Comparison of ENCODE assay signal across 9 cellular contexts in genomic region chr1:41380979-41381690, GRCh38. TPM values are rescaled to one million over a fixed set of nuclear protein-coding genes. Genes with fewer than 3 reads are reported as not detected.
DNase-seq lines count a peak whose midpoint lies in the region; ATAC-seq, FAIRE-seq and TF ChIP-seq lines count a peak whose summit lies in the region.
"Had no signal": no experiment of that assay in that cellular context is flagged by ENCODE, and none has a peak within 500 bp of the region (broad histone marks: within the 10 kb centered on the region; RNA-seq: fewer than 3 reads in every experiment).

No MANE protein-coding gene starts in this region.

- no peak for FAIRE-seq in HepG2 (lab: Jason Lieb, UNC)

- in situ Hi-C loops in GM23248 (cut with MboI) (no loop called here), HepG2 (cut with HindIII; ENCODE audit: extremely low pct_ligation_motif_present, low pct_unique_long_range_greater_than_20kb) (no loop called here)

- no peaks in the 10 kb centered on the region for H3K9me3 ChIP-seq in GM23248 (ENCODE audit: low read depth)
- no peaks in the 10 kb centered on the region for H3K9me3 ChIP-seq in body of pancreas
- H3K9me3 ChIP-seq in HepG2 (ENCODE audit: low read length): no peaks in the 10 kb centered on the region
- no peaks in the 10 kb centered on the region for H3K9me3 ChIP-seq in thyroid gland

- peak overlapping the region; percentile 80 for H2AFZ ChIP-seq in GM23248
- no peak overlapping the region for H2AFZ ChIP-seq in HepG2 (ENCODE audit: low read length)

- no peak overlapping the region for H3K27ac ChIP-seq in GM23248
- peak overlapping the region; percentile 50 to 85 (median 72) for H3K27ac ChIP-seq in body of pancreas
- H3K27ac ChIP-seq in HepG2 (ENCODE audit: extremely low read length, insufficient read depth, low read length): no peak overlapping the region
- H3K27ac ChIP-seq in thyroid gland: peak overlapping the region; percentile 95 to 100 (median 97)

- DNase-seq in GM23248 (peak; percentile 33), NCI-H226 (peak; percentile 80), body of pancreas (peak; percentile 66 to 77 (median 72)), HepG2 (ENCODE audit: low spot score) (no peak), thyroid gland (peak; percentile 86 to 88), LoVo (ENCODE audit: low spot score) (no peak), epidermal melanocyte (ENCODE audit: insufficient read length, low spot score) (no peak)

- WGBS in GM23248 (ENCODE audit: low coverage in 1 of 2, low lambda C conversion rate in 2 of 2, missing lambda C conversion rate in 2 of 2), 2 experiments: 6 to 10% methylated on average over 24 to 27 of the region's 29 CpGs
- WGBS in body of pancreas, 2 donors: 18 to 23% methylated on average over 17 to 29 of the region's 29 CpGs
- 56% methylated on average over 20 of the region's 29 CpGs for WGBS in HepG2 (ENCODE audit: low lambda C conversion rate)
- WGBS in thyroid gland, 2 donors: 5 to 14% methylated on average over 24 to 27 of the region's 29 CpGs

- POLR2A ChIA-PET in HepG2 (lab: Yijun Ruan, JAX): no interaction called here

- H3K4me1 ChIP-seq in GM23248 (ENCODE audit: insufficient read depth) (no peaks in the 10 kb centered on the region), body of pancreas (peaks cover 40% of the 10 kb centered on the region), HepG2 (ENCODE audit: insufficient read depth, low read length) (no peaks in the 10 kb centered on the region), thyroid gland (peaks cover 25 to 37% of the 10 kb centered on the region in 2 donors)

- intact Hi-C loops in body of pancreas (cut with DNase I) (no loop called here), HepG2 (cut with micrococcal nuclease; ENCODE audit: unreplicated experiment) (no loop called here), thyroid gland (cut with DNase I) (no loop called here)

- no TSS peak for BruUV-seq in HepG2 (replicated peaks; lab: Mats Ljungman, UMichigan)

- H4K20me1 ChIP-seq in GM23248 (ENCODE audit: insufficient read depth) (no peaks in the 10 kb centered on the region), HepG2 (ENCODE audit: insufficient read depth, low read length) (no peaks in the 10 kb centered on the region)

- TF ChIP-seq CTCF in body of pancreas (IDR thresholded peaks at IDR 0.05) (no peak), HepG2 (CRISPR knock-in tag; IDR thresholded peaks at IDR 0.05) (no peak), thyroid gland (IDR thresholded peaks at IDR 0.05) (no peak)

- peak overlapping the region; percentile 48 for H3K4me2 ChIP-seq in GM23248 (ENCODE audit: unreplicated experiment)
- H3K4me2 ChIP-seq in HepG2 (ENCODE audit: low read depth, low read length): no peak overlapping the region; the same call in 1 of the 2 replicates

- no peaks in the 10 kb centered on the region for H3K79me2 ChIP-seq in GM23248 (ENCODE audit: insufficient read depth)
- no peaks in the 10 kb centered on the region for H3K79me2 ChIP-seq in HepG2 (ENCODE audit: insufficient read depth, low read length)

- peaks cover 46% of the 10 kb centered on the region for H3K27me3 ChIP-seq in GM23248 (replicated peaks; ENCODE audit: insufficient read depth)
- H3K27me3 ChIP-seq in body of pancreas: no peaks in the 10 kb centered on the region
- H3K27me3 ChIP-seq in HepG2 (ENCODE audit: control insufficient read depth in 1 of 2, insufficient read depth in 2 of 2, low read length in 2 of 2): peaks cover 5 to 43% of the 10 kb centered on the region in 2 experiments; a peak in 4 of 5 replicates
- H3K27me3 ChIP-seq in thyroid gland: no peaks in the 10 kb centered on the region

- no peaks in the 10 kb centered on the region for H3K9me2 ChIP-seq in GM23248 (ENCODE audit: insufficient read depth)

- CTCF ChIA-PET in HepG2 (lab: Yijun Ruan, JAX; ENCODE audit: low intra/inter-chr PET ratio, low total read pairs): no interaction called here

- TF ChIP-seq EP300 in HepG2 (IDR thresholded peaks at IDR 0.05; ENCODE audit: low read depth in 2 of 2, low read length in 2 of 2): no peak
- no peak for TF ChIP-seq EP300 in HepG2 (CRISPR knock-in tag; IDR thresholded peaks at IDR 0.05; ENCODE audit: borderline replicate concordance)

- TF ChIP-seq POLR2A in body of pancreas (IDR thresholded peaks at IDR 0.05) (peak in 2 of 3 donors; percentile 11 to 18), HepG2 (IDR thresholded peaks at IDR 0.05; ENCODE audit: insufficient read depth in 1 of 2, low read depth in 2 of 2, low read length in 2 of 2) (no peak), thyroid gland (IDR thresholded peaks at IDR 0.05) (peak in 1 of 2 donors; percentile 50)

- ATAC-seq in body of pancreas (peak; percentile 41), HepG2 (0 out of 3 replicates have a peak, but pooled peaks have one; percentile 13), GM18511 (IDR thresholded peaks at IDR 0.05; ENCODE audit: unreplicated experiment) (no peak)

- H3K9ac ChIP-seq in GM23248 (peak overlapping the region; percentile 57), HepG2 (ENCODE audit: insufficient read depth, low read depth, low read length) (no peak overlapping the region)

- H3K4me3 ChIP-seq in GM23248: peak overlapping the region; percentile 42
- H3K4me3 ChIP-seq in body of pancreas: no peak overlapping the region
- H3K4me3 ChIP-seq in HepG2 (replicated peaks in 1 of 3; ENCODE audit: insufficient read depth in 1 of 3, low read depth in 2 of 3, low read length in 3 of 3): no peak overlapping the region
- H3K4me3 ChIP-seq in thyroid gland (replicated peaks in 1 of 3): peak overlapping the region; percentile 53 to 80 (median 57)

- no peaks in the 10 kb centered on the region for H3K36me3 ChIP-seq in GM23248 (ENCODE audit: low read depth)
- no peaks in the 10 kb centered on the region for H3K36me3 ChIP-seq in body of pancreas (replicated peaks in 1 of 2; ENCODE audit: insufficient read depth in 1 of 2, low read depth in 2 of 2)
- no peaks in the 10 kb centered on the region for H3K36me3 ChIP-seq in HepG2 (replicated peaks in 1 of 2; ENCODE audit: control insufficient read depth in 1 of 2, insufficient read depth in 2 of 2, low read length in 2 of 2)
- H3K36me3 ChIP-seq in thyroid gland: no peaks in the 10 kb centered on the region

- H3F3A ChIP-seq in GM23248 (ENCODE audit: insufficient read depth): no peaks in the 10 kb centered on the region

- no peak for TF ChIP-seq RAD21 in HepG2 (CRISPR knock-in tag; IDR thresholded peaks at IDR 0.05)

TF ChIP-seq in HepG2, 621 proteins besides CTCF, POLR2A, EP300 and RAD21 (continues in another document):
- no peak for TF ChIP-seq ZSCAN25 (CRISPR knock-in tag; IDR thresholded peaks at IDR 0.05)

RNA-seq across cellular contexts. Expression of gene FOXO6, which starts 19.9 kb away (rescaled TPM):
- not detected in 2 replicates for total RNA-seq in GM23248 (2014; rRNA removed; shearing (Covaris generic))
- polyA plus RNA-seq in GM23248 (2016; fragmentation: Nextera tagmentation; extraction: Ambion mirVana): not detected in 2 replicates
- total RNA-seq in body of pancreas: 1 to 10 TPM; 1.0 to 2.3 TPM
- 0.13 TPM in 1 of 2 replicates, not detected in the other for total RNA-seq in HepG2 (2016; rRNA removed; fragmentation: Illumina TruSeq; extraction: Trizol)
- not detected in 2 replicates for total RNA-seq in HepG2 (2016; cell fraction: cytosol; rRNA removed; fragmentation: Illumina TruSeq; extraction: Trizol; ENCODE audit: low read depth)
- total RNA-seq in HepG2 (2016; cell fraction: insoluble cytoplasmic fraction; rRNA removed; fragmentation: Illumina TruSeq; extraction: Trizol): 0.06 TPM in 1 of 2 replicates, not detected in the other
- 0.07 TPM in 1 of 2 replicates, not detected in the other for total RNA-seq in HepG2 (2016; cell fraction: membrane; rRNA removed; fragmentation: Illumina TruSeq; extraction: Trizol)
- 0.25 TPM in 1 of 2 replicates, not detected in the other for total RNA-seq in HepG2 (2016; cell fraction: nucleus; rRNA removed; fragmentation: Illumina TruSeq; extraction: Trizol)
- polyA plus RNA-seq in HepG2 (2011; rRNA removed): not detected in 2 replicates
- polyA plus RNA-seq in HepG2 (2011; cell fraction: cytosol; rRNA removed): not detected in 2 replicates
- not detected in 2 replicates for polyA plus RNA-seq in HepG2 (2011; cell fraction: nucleus; rRNA removed)
- polyA plus RNA-seq in HepG2 (2012): 0.07 TPM in 1 of 2 replicates, not detected in the other
- not detected in 2 replicates for polyA plus RNA-seq in HepG2 (2016; cell fraction: cytosol; fragmentation: Illumina TruSeq; extraction: Trizol; ENCODE audit: low read depth)
- 0.11 and 0.15 TPM in 2 replicates for polyA plus RNA-seq in HepG2 (2016; cell fraction: insoluble cytoplasmic fraction; fragmentation: Illumina TruSeq; extraction: Trizol; ENCODE audit: low read depth)
- polyA plus RNA-seq in HepG2 (2016; cell fraction: membrane; fragmentation: Illumina TruSeq; extraction: Trizol; ENCODE audit: low read depth): 0.06 TPM in 1 of 2 replicates, not detected in the other
- not detected in 2 replicates for polyA plus RNA-seq in HepG2 (2016; cell fraction: nucleus; fragmentation: Illumina TruSeq; extraction: Trizol; ENCODE audit: insufficient read depth, low read depth)
- polyA minus RNA-seq in HepG2 (2011; rRNA and poly(A)+ RNA removed; ENCODE audit: low replicate concordance): 0.54 TPM in 1 of 2 replicates, not detected in the other
- not detected in 2 replicates for polyA minus RNA-seq in HepG2 (2011; cell fraction: cytosol; rRNA and poly(A)+ RNA removed)
- polyA minus RNA-seq in HepG2 (2011; cell fraction: nucleus; rRNA and poly(A)+ RNA removed): not detected in 2 replicates
- total RNA-seq in thyroid gland: 1 to 10 TPM; 1.1 to 4.2 (median 2.6) TPM
- total RNA-seq: glomerular endothelial cell had no signal

Comparison
In these comparisons a context has a peak if more than half of its experiments do, and no peak if none do; other contexts are left out.
1. DNase-seq: peak in GM23248 (single experiment), NCI-H226 (single experiment), body of pancreas (4 of 4) and thyroid gland (2 of 2); none in HepG2 (single experiment), LoVo (single experiment) and epidermal melanocyte (single experiment).
2. H3K27ac ChIP-seq: peak in body of pancreas (4 of 4) and thyroid gland (3 of 3); none in GM23248 (single experiment) and HepG2 (single experiment).
3. H3K4me3 ChIP-seq: peak in GM23248 (single experiment) and thyroid gland (3 of 3); none in body of pancreas (0 of 2) and HepG2 (0 of 3).
4. POLR2A ChIP-seq: peak in body of pancreas (2 of 3); none in HepG2 (0 of 2).